Comparison of ENCODE assay signal across 19 cellular contexts in the genomic region with DNA sequence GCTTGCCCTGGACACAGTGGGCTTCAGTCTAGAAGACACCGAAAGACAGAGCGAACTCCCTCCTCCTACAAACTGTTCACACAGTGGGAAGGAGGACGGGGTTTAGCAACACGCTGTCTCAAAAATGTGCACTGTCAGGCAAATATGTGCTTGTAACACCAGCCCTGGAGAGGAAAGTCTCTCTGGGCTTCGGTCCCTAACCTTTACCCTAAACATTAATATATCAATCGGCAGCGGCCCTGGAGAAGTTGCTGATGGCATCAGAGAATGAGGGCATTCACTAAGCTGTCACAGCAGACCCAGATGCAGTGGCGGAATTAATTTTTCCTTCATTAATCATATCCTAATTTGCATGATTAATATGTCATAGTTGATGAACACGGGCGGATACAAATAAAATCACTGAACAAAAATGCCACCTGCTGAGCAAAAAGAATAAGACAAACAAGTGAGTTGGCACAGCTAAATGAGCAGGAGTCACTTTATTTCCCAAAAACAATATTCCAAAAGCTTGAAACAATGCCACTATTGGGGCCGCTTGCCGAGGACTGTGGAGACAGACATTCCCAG. TPM values are rescaled to one million over a fixed set of nuclear protein-coding genes. Genes with fewer than 3 reads are reported as not detected.
DNase-seq lines count a peak whose midpoint lies in the region; ATAC-seq, FAIRE-seq and TF ChIP-seq lines count a peak whose summit lies in the region.
"Had no signal": no experiment of that assay in that cellular context is flagged by ENCODE, and none has a peak within 500 bp of the region (broad histone marks: within the 10 kb centered on the region; RNA-seq: fewer than 3 reads in every experiment).

No MANE protein-coding gene starts in this region.

- no peak overlapping the region for H2AK9ac ChIP-seq in IMR-90 (replicated peaks; ENCODE audit: low read depth, low read length, poor library complexity)

- H4K20me1 ChIP-seq in IMR-90 (ENCODE audit: insufficient read depth, low read length): no peaks in the 10 kb centered on the region
- no peaks in the 10 kb centered on the region for H4K20me1 ChIP-seq in astrocyte (ENCODE audit: insufficient read depth, low read length)
- H4K20me1 ChIP-seq: BLaER1 had no signal

- dilution Hi-C loops in IMR-90 (cut with HindIII; ENCODE audit: low sequenced_read_pairs, unreplicated experiment): no loop called here

- no peaks in the 10 kb centered on the region for H3K36me3 Mint-ChIP-seq in astrocyte (ENCODE audit: low read depth, unreplicated experiment)
- H3K36me3 Mint-ChIP-seq in stimulated activated naive B cell treated with anti-CD40 and anti-IgM and Interleukin-4, amounts not matched to agents 10 μg/mL and 1 μg/mL and 100 μg/mL, for 72 hours: no peaks in the 10 kb centered on the region
- H3K36me3 Mint-ChIP-seq: activated naive CD8-positive, alpha-beta T cell had no signal

- H3K27ac Mint-ChIP-seq in astrocyte (ENCODE audit: unreplicated experiment): no peak overlapping the region
- H3K27ac Mint-ChIP-seq in stimulated activated naive B cell treated with anti-CD40 and anti-IgM and Interleukin-4, amounts not matched to agents 10 μg/mL and 1 μg/mL and 100 μg/mL, for 72 hours: peak overlapping the region; percentile 47
- H3K27ac Mint-ChIP-seq: activated CD4-positive, alpha-beta T cell treated with anti-CD3 and anti-CD28 coated beads, Interleukin-2, amount 10 ng/mL, durations not matched to agents 7 days and 5 days; activated naive CD8-positive, alpha-beta T cell; stimulated activated naive CD8-positive, alpha-beta T cell treated with anti-CD3 and anti-CD28 coated beads, Interleukin-15, Interleukin-2, amounts not matched to agents 100 ng/mL and 50 ng/mL, for 24 hours had no signal

- H3K27ac ChIP-seq in IMR-90 (ENCODE audit: insufficient read depth, low read length) (no peak overlapping the region), astrocyte (ENCODE audit: low read depth, low read length) (no peak overlapping the region), gastrocnemius medialis (no peak overlapping the region), mesendoderm (ENCODE audit: low read depth, low read length) (no peak overlapping the region)
- H3K27ac ChIP-seq: BLaER1, heart right ventricle had no signal

- H3K9me3 ChIP-seq in IMR-90 (ENCODE audit: control insufficient read depth, insufficient read depth, low read length): no peaks in the 10 kb centered on the region
- no peaks in the 10 kb centered on the region for H3K9me3 ChIP-seq in astrocyte (ENCODE audit: insufficient read depth, low read depth, low read length)
- H3K9me3 ChIP-seq in gastrocnemius medialis: no peaks in the 10 kb centered on the region
- H3K9me3 ChIP-seq: BLaER1, heart right ventricle had no signal

- H3K36me3 ChIP-seq in IMR-90 (ENCODE audit: control insufficient read depth, insufficient read depth, low read length) (no peaks in the 10 kb centered on the region), astrocyte (ENCODE audit: insufficient read depth, low read length) (no peaks in the 10 kb centered on the region), gastrocnemius medialis (no peaks in the 10 kb centered on the region), mesendoderm (ENCODE audit: control insufficient read depth, insufficient read depth, low read length) (no peaks in the 10 kb centered on the region)
- H3K36me3 ChIP-seq: BLaER1, heart right ventricle had no signal

- H3K9me1 ChIP-seq in IMR-90 (ENCODE audit: insufficient read depth, low read length): no peaks in the 10 kb centered on the region

- H2BK5ac ChIP-seq in IMR-90 (ENCODE audit: low read depth, low read length, poor library complexity, severe bottlenecking) (no peak overlapping the region), mesendoderm (ENCODE audit: low read length) (no peak overlapping the region)

- WGBS in IMR-90 (ENCODE audit: extremely low coverage in 2 of 2, insufficient read length in 1 of 2), 2 experiments: no CpG with 5 or more reads among the region's 12 CpGs
- no CpG with 5 or more reads among the region's 12 CpGs for WGBS in mesendoderm (ENCODE audit: extremely low coverage, insufficient coverage, low lambda C conversion rate)

- no peak overlapping the region for H3K4me3 Mint-ChIP-seq in astrocyte (ENCODE audit: unreplicated experiment)
- H3K4me3 Mint-ChIP-seq in stimulated activated naive B cell treated with anti-CD40 and anti-IgM and Interleukin-4, amounts not matched to agents 10 μg/mL and 1 μg/mL and 100 μg/mL, for 72 hours: no peak overlapping the region
- H3K4me3 Mint-ChIP-seq: activated CD4-positive, alpha-beta T cell treated with anti-CD3 and anti-CD28 coated beads, Interleukin-2, amount 10 ng/mL, durations not matched to agents 7 days and 5 days; activated naive CD8-positive, alpha-beta T cell; stimulated activated naive CD8-positive, alpha-beta T cell treated with anti-CD3 and anti-CD28 coated beads, Interleukin-15, Interleukin-2, amounts not matched to agents 100 ng/mL and 50 ng/mL, for 24 hours had no signal

- H4K91ac ChIP-seq in IMR-90 (ENCODE audit: insufficient read depth, low read depth, low read length): no peak overlapping the region

- no peak overlapping the region for H2BK15ac ChIP-seq in IMR-90 (ENCODE audit: low read depth, low read length)
- H2BK15ac ChIP-seq in mesendoderm (replicated peaks; ENCODE audit: low read depth): no peak overlapping the region

- ATAC-seq in IMR-90 (ENCODE audit: low read depth) (peak; percentile 52), left lobe of liver (peak; percentile 14), gastrocnemius medialis (no peak)
- no peak for ATAC-seq in stimulated activated naive B cell treated with anti-CD40 and anti-IgM and Interleukin-4, amounts not matched to agents 10 μg/mL and 1 μg/mL and 100 μg/mL, for 72 hours (replicated peaks)
- ATAC-seq: HCT116 had no signal

- peak; percentile 13 for DNase-seq in IMR-90
- peak; percentile 39 for DNase-seq in astrocyte (ENCODE audit: low read depth)
- DNase-seq in left lobe of liver (ENCODE audit: low spot score): no peak
- DNase-seq in stimulated activated naive B cell treated with anti-CD40 and anti-IgM and Interleukin-4, amounts not matched to agents 10 μg/mL and 1 μg/mL and 100 μg/mL, for 72 hours: no peak
- DNase-seq in gastrocnemius medialis: no peak
- DNase-seq in NCI-H1417 treated with DMSO at 0.1 percent for 48 hours (lab: John Stamatoyannopoulos, UW): no peak
- no peak for DNase-seq in NCI-H748 (lab: John Stamatoyannopoulos, UW; ENCODE audit: unreplicated experiment)
- no peak for DNase-seq in mesendoderm
- DNase-seq: activated CD4-positive, alpha-beta T cell treated with anti-CD3 and anti-CD28 coated beads, Interleukin-2, amount 10 ng/mL, durations not matched to agents 7 days and 5 days; activated T-cell treated with anti-CD3 and anti-CD28 coated beads, Interleukin-2, amount 50 U/mL, for 1 hour; central memory CD4-positive, alpha-beta T cell; heart right ventricle; kidney; NCI-H1417; NCI-H446 had no signal

- H3K79me2 ChIP-seq in astrocyte (ENCODE audit: insufficient read depth, low read length) (no peaks in the 10 kb centered on the region), mesendoderm (ENCODE audit: control insufficient read depth, insufficient read depth, low read length) (no peaks in the 10 kb centered on the region)

- H3K23ac ChIP-seq in IMR-90 (ENCODE audit: low read depth, low read length) (no peak overlapping the region), mesendoderm (ENCODE audit: low read length) (no peak overlapping the region)

- no peak for TF ChIP-seq CTCF in IMR-90 (conservative IDR thresholded peaks at IDR 0.05; ENCODE audit: low read depth, low read length)
- no peak for TF ChIP-seq CTCF in astrocyte (IDR thresholded peaks at IDR 0.05; ENCODE audit: insufficient read depth, low read depth, low read length)
- no peak for TF ChIP-seq CTCF in gastrocnemius medialis (IDR thresholded peaks at IDR 0.05 in 4 of 5, conservative IDR thresholded peaks at IDR 0.05 in 1 of 5)

- in situ Hi-C loops in IMR-90 (cut with MboI; ENCODE audit: low sequenced_read_pairs): no loop called here
- in situ Hi-C loops in gastrocnemius medialis (cut with MboI; ENCODE audit: low sequenced_read_pairs in 4 of 4): no loop called here

- H2AFZ ChIP-seq in IMR-90 (replicated peaks; ENCODE audit: low read length, poor library complexity) (peak overlapping the region; percentile 58), astrocyte (ENCODE audit: low read depth, low read length) (peak overlapping the region; percentile 45)

- no peak overlapping the region for H2AK5ac ChIP-seq in IMR-90 (ENCODE audit: low read depth, low read length)
- no peak overlapping the region for H2AK5ac ChIP-seq in mesendoderm (ENCODE audit: low read length)

- H3K4me3 ChIP-seq in IMR-90 (ENCODE audit: insufficient read depth, low read depth, low read length) (no peak overlapping the region), astrocyte (ENCODE audit: insufficient read depth, low read depth, low read length) (no peak overlapping the region), gastrocnemius medialis (no peak overlapping the region), mesendoderm (ENCODE audit: low read length) (no peak overlapping the region)
- H3K4me3 ChIP-seq: BLaER1, heart right ventricle had no signal

- H2BK120ac ChIP-seq in IMR-90 (ENCODE audit: low read depth, low read length) (no peak overlapping the region), mesendoderm (ENCODE audit: low read depth, low read length) (no peak overlapping the region)

- H3K56ac ChIP-seq in IMR-90 (ENCODE audit: extremely low read depth, insufficient read depth, low read length) (no peak overlapping the region), mesendoderm (ENCODE audit: low read length) (no peak overlapping the region)

- H4K5ac ChIP-seq in IMR-90 (ENCODE audit: low read depth, low read length) (no peak overlapping the region), mesendoderm (ENCODE audit: low read length) (no peak overlapping the region)

- H3K9me3 Mint-ChIP-seq in astrocyte (ENCODE audit: unreplicated experiment): peaks cover 3% of the 10 kb centered on the region
- H3K9me3 Mint-ChIP-seq in stimulated activated naive B cell treated with anti-CD40 and anti-IgM and Interleukin-4, amounts not matched to agents 10 μg/mL and 1 μg/mL and 100 μg/mL, for 72 hours: no peaks in the 10 kb centered on the region
- H3K9me3 Mint-ChIP-seq: activated CD4-positive, alpha-beta T cell treated with anti-CD3 and anti-CD28 coated beads, Interleukin-2, amount 10 ng/mL, durations not matched to agents 7 days and 5 days; stimulated activated naive CD8-positive, alpha-beta T cell treated with anti-CD3 and anti-CD28 coated beads, Interleukin-15, Interleukin-2, amounts not matched to agents 100 ng/mL and 50 ng/mL, for 24 hours had no signal

- peaks cover 31% of the 10 kb centered on the region for H3K27me3 Mint-ChIP-seq in astrocyte (ENCODE audit: low read depth, unreplicated experiment)
- peaks cover 12 to 19% of the 10 kb centered on the region in 2 donors for H3K27me3 Mint-ChIP-seq in stimulated activated naive B cell treated with anti-CD40 and anti-IgM and Interleukin-4, amounts not matched to agents 10 μg/mL and 1 μg/mL and 100 μg/mL, for 72 hours
- H3K27me3 Mint-ChIP-seq: activated CD4-positive, alpha-beta T cell treated with anti-CD3 and anti-CD28 coated beads, Interleukin-2, amount 10 ng/mL, durations not matched to agents 7 days and 5 days; activated naive CD8-positive, alpha-beta T cell had no signal

- H3K18ac ChIP-seq in IMR-90 (ENCODE audit: low read depth, low read length) (no peak overlapping the region), mesendoderm (ENCODE audit: low read length) (no peak overlapping the region)

- H3K4me2 ChIP-seq in IMR-90 (ENCODE audit: low read depth, low read length): no peak overlapping the region
- H3K4me2 ChIP-seq in astrocyte (ENCODE audit: low read length): peak overlapping the region; percentile 44
- no peak overlapping the region for H3K4me2 ChIP-seq in mesendoderm (ENCODE audit: low read length)
- H3K4me2 ChIP-seq: BLaER1 had no signal

- H2BK20ac ChIP-seq in IMR-90 (ENCODE audit: low read depth, low read length): no peak overlapping the region

- BruUV-seq in IMR-90 (replicated peaks; lab: Mats Ljungman, UMichigan): no TSS peak

- POLR2A ChIA-PET in IMR-90 (lab: Charles Lee; ENCODE audit: unreplicated experiment): no interaction called here

- TF ChIP-seq POLR2A in IMR-90 (IDR thresholded peaks at IDR 0.05; ENCODE audit: low read depth, low read length) (no peak), gastrocnemius medialis (IDR thresholded peaks at IDR 0.05) (no peak)

- H3K4me1 Mint-ChIP-seq in astrocyte (ENCODE audit: low read depth, unreplicated experiment): peaks cover 5% of the 10 kb centered on the region
- H3K4me1 Mint-ChIP-seq in stimulated activated naive B cell treated with anti-CD40 and anti-IgM and Interleukin-4, amounts not matched to agents 10 μg/mL and 1 μg/mL and 100 μg/mL, for 72 hours: peaks cover 14 to 22% of the 10 kb centered on the region in 2 donors
- H3K4me1 Mint-ChIP-seq: activated CD4-positive, alpha-beta T cell treated with anti-CD3 and anti-CD28 coated beads, Interleukin-2, amount 10 ng/mL, durations not matched to agents 7 days and 5 days had no signal

- intact Hi-C loops in IMR-90 (cut with micrococcal nuclease): no loop called here
- intact Hi-C loops in gastrocnemius medialis (cut with DNase I; ENCODE audit: low total_unique reads): no loop called here

- H4K8ac ChIP-seq in IMR-90 (ENCODE audit: low read depth in 2 of 2, low read length in 2 of 2) (no peak overlapping the region), mesendoderm (ENCODE audit: low read depth, low read length) (no peak overlapping the region)

- TF ChIP-seq RAD21 in IMR-90 (IDR thresholded peaks at IDR 0.05; ENCODE audit: low read length): no peak

- H3K79me1 ChIP-seq in IMR-90 (ENCODE audit: low read depth in 1 of 2, low read length in 2 of 2) (no peaks in the 10 kb centered on the region), mesendoderm (ENCODE audit: low read length) (no peaks in the 10 kb centered on the region)

- H3K4me1 ChIP-seq in IMR-90 (ENCODE audit: control insufficient read depth, insufficient read depth, low read length) (no peaks in the 10 kb centered on the region), astrocyte (ENCODE audit: insufficient read depth, low read length) (peaks cover 12% of the 10 kb centered on the region), gastrocnemius medialis (peaks cover 6 to 7% of the 10 kb centered on the region in 2 donors), mesendoderm (ENCODE audit: control insufficient read depth, low read depth, low read length) (no peaks in the 10 kb centered on the region)

- no peak for FAIRE-seq in astrocyte (lab: Jason Lieb, UNC)
- FAIRE-seq: kidney had no signal

- H3K9ac ChIP-seq in IMR-90 (ENCODE audit: low read depth, low read length): no peak overlapping the region
- H3K9ac ChIP-seq in astrocyte (ENCODE audit: low read length): no peak overlapping the region
- H3K9ac ChIP-seq in mesendoderm (ENCODE audit: low read length): no peak overlapping the region
- H3K9ac ChIP-seq: BLaER1 had no signal

- no peak overlapping the region for H3K4ac ChIP-seq in IMR-90 (ENCODE audit: low read depth, low read length)
- no peak overlapping the region for H3K4ac ChIP-seq in mesendoderm (ENCODE audit: low read depth, low read length)

- no peaks in the 10 kb centered on the region; the same call in 1 of the 2 replicates for H3K27me3 ChIP-seq in IMR-90 (ENCODE audit: control insufficient read depth, insufficient read depth, low read length)
- H3K27me3 ChIP-seq in astrocyte (ENCODE audit: insufficient read depth, low read length): no peaks in the 10 kb centered on the region
- H3K27me3 ChIP-seq in gastrocnemius medialis: no peaks in the 10 kb centered on the region
- no peaks in the 10 kb centered on the region for H3K27me3 ChIP-seq in mesendoderm (ENCODE audit: insufficient read depth, low read length, poor library complexity)
- H3K27me3 ChIP-seq: BLaER1 had no signal

- CTCF ChIA-PET in IMR-90 (lab: Yijun Ruan, JAX): no interaction called here

- H3K14ac ChIP-seq in IMR-90 (replicated peaks; ENCODE audit: low read depth, low read length): no peak overlapping the region

RNA-seq across cellular contexts. Expression of a gene that starts 45.2 kb away (rescaled TPM):
- total RNA-seq in IMR-90 (2012; rRNA removed) (26.0 and 32.8 TPM in 2 replicates), astrocyte (37.7 and 55.7 TPM in 2 replicates), left lobe of liver (208 TPM), gastrocnemius medialis (10 to 100 TPM; 11.1 to 15.9 (median 14.0) TPM)
- polyA plus RNA-seq in IMR-90 (2012; rRNA removed): 19.0 and 19.9 TPM in 2 replicates
- 14.0 and 17.9 TPM in 2 replicates for polyA plus RNA-seq in IMR-90 (2012; cell fraction: cytosol; rRNA removed)
- 17.2 and 44.5 TPM in 2 replicates for polyA plus RNA-seq in IMR-90 (2012; cell fraction: nucleus; rRNA removed; ENCODE audit: low replicate concordance)
- 72.9 TPM for polyA plus RNA-seq in mesendoderm (2013, experiment 1 of 2)
- polyA plus RNA-seq in mesendoderm (2013, experiment 2 of 2): 77.6 TPM

Comparison
In these comparisons a context has a peak if more than half of its experiments do, and no peak if none do; other contexts are left out.
1. ATAC-seq: peak in IMR-90 (single experiment) and left lobe of liver (single experiment); none in stimulated activated naive B cell treated with anti-CD40 and anti-IgM and Interleukin-4, amounts not matched to agents 10 μg/mL and 1 μg/mL and 100 μg/mL, for 72 hours (0 of 2) and gastrocnemius medialis (0 of 2).
2. DNase-seq: peak in IMR-90 (single experiment) and astrocyte (single experiment); none in left lobe of liver (single experiment), stimulated activated naive B cell treated with anti-CD40 and anti-IgM and Interleukin-4, amounts not matched to agents 10 μg/mL and 1 μg/mL and 100 μg/mL, for 72 hours (single experiment), gastrocnemius medialis (0 of 2), NCI-H1417 treated with DMSO at 0.1 percent for 48 hours (single experiment), NCI-H748 (single experiment) and mesendoderm (single experiment).